ENCODE assay signal across 29 cellular contexts in the genomic region with DNA sequence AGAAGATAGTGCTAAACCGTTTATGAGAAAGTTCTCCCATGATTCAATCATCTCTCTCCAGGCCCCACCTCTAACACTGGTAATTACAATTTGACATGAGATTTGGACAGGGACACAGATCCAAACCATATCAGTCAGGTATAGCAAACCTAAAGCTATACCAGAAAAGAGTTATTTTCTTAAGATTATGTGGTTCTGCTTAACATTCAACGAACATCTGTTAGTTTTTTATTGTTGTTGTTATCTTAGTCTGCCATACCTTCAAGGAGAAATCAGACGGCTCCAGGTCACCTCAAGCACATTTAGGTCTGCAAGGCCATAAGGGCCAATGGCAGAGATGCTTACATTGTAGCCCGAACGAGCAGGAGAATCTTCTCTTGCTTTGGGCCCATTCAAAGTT.
"Had no signal": no experiment of that assay in that cellular context is flagged by ENCODE, and none has a peak within 500 bp of the region (broad histone marks: within the 10 kb centered on the region; RNA-seq: fewer than 3 reads in every experiment).

No MANE protein-coding gene starts in this region.

- H3K9me3 ChIP-seq: ovary, psoas muscle, right lobe of liver, sigmoid colon, suprapubic skin, testis, tibial artery, transverse colon, upper lobe of right lung, uterus had no signal

- ATAC-seq: natural killer cell; psoas muscle; right cardiac atrium; right lobe of liver; stimulated activated effector memory CD8-positive, alpha-beta T cell treated with anti-CD3 and anti-CD28 coated beads, Interleukin-12 subunit alpha, Interleukin-12 subunit beta, amount 100 ng/mL, for 72 hours; stimulated activated naive B cell treated with anti-CD40 and anti-IgM and Interleukin-4, amounts not matched to agents 10 μg/mL and 1 μg/mL and 100 μg/mL, for 72 hours had no signal

- H3K4me2 ChIP-seq: neural progenitor cell had no signal

- DNase-seq: natural killer cell; occipital lobe; ovary; posterior cingulate gyrus; psoas muscle; right cardiac atrium; right lobe of liver; sigmoid colon; small intestine; stimulated activated CD4-positive, alpha-beta T cell treated with anti-CD3 and anti-CD28 coated beads, Interleukin-15, amount 100 ng/mL, for 24 hours; stimulated activated CD4-positive, alpha-beta T cell treated with anti-CD3 and anti-CD28 coated beads, Interleukin-2, amount 100 ng/mL, for 24 hours; stimulated activated CD4-positive, alpha-beta T cell treated with anti-CD3 and anti-CD28 coated beads, Interleukin-2, amount 100 ng/mL, for 48 hours; stimulated activated CD4-positive, alpha-beta T cell treated with anti-CD3 and anti-CD28 coated beads, Interleukin-4, amount 100 ng/mL, for 24 hours; stimulated activated naive B cell treated with anti-CD40 and anti-IgM and Interleukin-4, amounts not matched to agents 10 μg/mL and 1 μg/mL and 100 μg/mL, for 72 hours; stimulated activated naive CD4-positive, alpha-beta T cell treated with Interleukin-2 at 50 U/mL for 16 hours; substantia nigra; testis; tibial artery; transverse colon; upper lobe of right lung; uterus had no signal

- H3K27ac ChIP-seq: neural progenitor cell, ovary, parathyroid adenoma, psoas muscle, right lobe of liver, sigmoid colon, suprapubic skin, testis, tibial artery, transverse colon, upper lobe of right lung, uterus had no signal

- H3K27ac Mint-ChIP-seq: natural killer cell; nephron; neural progenitor cell; progenitor cell of endocrine pancreas; stimulated activated effector memory CD8-positive, alpha-beta T cell treated with anti-CD3 and anti-CD28 coated beads, Interleukin-12 subunit alpha, Interleukin-12 subunit beta, amount 100 ng/mL, for 72 hours; stimulated activated naive B cell treated with anti-CD40 and anti-IgM and Interleukin-4, amounts not matched to agents 10 μg/mL and 1 μg/mL and 100 μg/mL, for 72 hours; stimulated activated naive CD8-positive, alpha-beta T cell treated with anti-CD3 and anti-CD28 coated beads, Interleukin-15, Interleukin-2, amounts not matched to agents 100 ng/mL and 50 ng/mL, for 24 hours; type B pancreatic cell had no signal

- H3K4me1 Mint-ChIP-seq: natural killer cell; nephron; neural progenitor cell; stimulated activated effector memory CD8-positive, alpha-beta T cell treated with anti-CD3 and anti-CD28 coated beads, Interleukin-12 subunit alpha, Interleukin-12 subunit beta, amount 100 ng/mL, for 72 hours; stimulated activated naive B cell treated with anti-CD40 and anti-IgM and Interleukin-4, amounts not matched to agents 10 μg/mL and 1 μg/mL and 100 μg/mL, for 72 hours had no signal

- H3K36me3 ChIP-seq: neural progenitor cell, ovary, right lobe of liver, sigmoid colon, suprapubic skin, tibial artery, transverse colon, upper lobe of right lung, uterus had no signal

- H3K79me2 ChIP-seq: parathyroid adenoma had no signal

- H3K4me1 ChIP-seq: neural progenitor cell, parathyroid adenoma, psoas muscle, suprapubic skin, testis, tibial artery, upper lobe of right lung, uterus had no signal

- H2AFZ ChIP-seq: neural progenitor cell, parathyroid adenoma had no signal

- H3K9ac ChIP-seq: neural progenitor cell, parathyroid adenoma had no signal

- H3K9me3 Mint-ChIP-seq: natural killer cell; nephron; stimulated activated effector memory CD8-positive, alpha-beta T cell treated with anti-CD3 and anti-CD28 coated beads, Interleukin-12 subunit alpha, Interleukin-12 subunit beta, amount 100 ng/mL, for 72 hours; stimulated activated naive CD8-positive, alpha-beta T cell treated with anti-CD3 and anti-CD28 coated beads, Interleukin-15, Interleukin-2, amounts not matched to agents 100 ng/mL and 50 ng/mL, for 24 hours had no signal

- H3K27me3 ChIP-seq: neural progenitor cell, ovary, right lobe of liver, sigmoid colon, testis, tibial artery, transverse colon, upper lobe of right lung, uterus had no signal

- H3K4me3 ChIP-seq: neural progenitor cell, ovary, psoas muscle, right lobe of liver, sigmoid colon, suprapubic skin, testis, tibial artery, transverse colon, upper lobe of right lung, uterus had no signal

- FAIRE-seq: small intestine had no signal

- H3K4me3 Mint-ChIP-seq: natural killer cell; nephron; neural progenitor cell; stimulated activated effector memory CD8-positive, alpha-beta T cell treated with anti-CD3 and anti-CD28 coated beads, Interleukin-12 subunit alpha, Interleukin-12 subunit beta, amount 100 ng/mL, for 72 hours; stimulated activated naive B cell treated with anti-CD40 and anti-IgM and Interleukin-4, amounts not matched to agents 10 μg/mL and 1 μg/mL and 100 μg/mL, for 72 hours; stimulated activated naive CD8-positive, alpha-beta T cell treated with anti-CD3 and anti-CD28 coated beads, Interleukin-15, Interleukin-2, amounts not matched to agents 100 ng/mL and 50 ng/mL, for 24 hours; type B pancreatic cell had no signal

- H3K27me3 Mint-ChIP-seq: progenitor cell of endocrine pancreas had no signal
